In genomic region chr2:238107525-238108422, GRCh38 we compare ENCODE assay signal across 9 cellular contexts. TPM values are rescaled to one million over a fixed set of nuclear protein-coding genes. Genes with fewer than 3 reads are reported as not detected.
DNase-seq lines count a peak whose midpoint lies in the region; ATAC-seq and TF ChIP-seq lines count a peak whose summit lies in the region.
"Had no signal": no experiment of that assay in that cellular context is flagged by ENCODE, and none has a peak within 500 bp of the region (broad histone marks: within the 10 kb centered on the region; RNA-seq: fewer than 3 reads in every experiment).

No MANE protein-coding gene starts in this region.

- H3K9me3 ChIP-seq in psoas muscle: peaks cover 3% of the 10 kb centered on the region
- H3K9me3 ChIP-seq in MG63: peaks cover 4% of the 10 kb centered on the region; the same call in 1 of the 2 replicates
- H3K9me3 ChIP-seq in CD4-positive, alpha-beta T cell (ENCODE audit: control insufficient read depth, low read length): peaks cover 7% of the 10 kb centered on the region

- H3K27ac ChIP-seq in psoas muscle: no peak overlapping the region
- no peak overlapping the region for H3K27ac ChIP-seq in CD4-positive, alpha-beta T cell (ENCODE audit: low read depth, low read length)

- WGBS in psoas muscle, 3 donors: 90% methylated on average over 28 of the region's 28 CpGs

- H3K27me3 ChIP-seq in psoas muscle (ENCODE audit: insufficient read depth in 3 of 3, low read length in 2 of 3) (no peaks in the 10 kb centered on the region), MG63 (no peaks in the 10 kb centered on the region; the same call in 1 of the 2 replicates)
- H3K27me3 ChIP-seq in CD4-positive, alpha-beta T cell (ENCODE audit: control insufficient read depth, insufficient read depth, low read length): no peaks in the 10 kb centered on the region

- TF ChIP-seq CTCF in psoas muscle (IDR thresholded peaks at IDR 0.05): no peak
- no peak for TF ChIP-seq CTCF in CD4-positive, alpha-beta T cell (IDR thresholded peaks at IDR 0.05)

- H3K4me3 Mint-ChIP-seq in CD4-positive, alpha-beta T cell: no peak overlapping the region

- H3K4me3 ChIP-seq in psoas muscle (no peak overlapping the region), MG63 (no peak overlapping the region)

- no peaks in the 10 kb centered on the region for H3K36me3 Mint-ChIP-seq in CD4-positive, alpha-beta T cell (ENCODE audit: low read depth)

- no peak overlapping the region for H3K27ac Mint-ChIP-seq in CD4-positive, alpha-beta T cell

- CTCF ChIA-PET in CD4-positive, alpha-beta T cell (lab: Charles Lee): no interaction called here

- peaks cover 6% of the 10 kb centered on the region for H3K4me1 Mint-ChIP-seq in CD4-positive, alpha-beta T cell (ENCODE audit: low read depth)

- DNase-seq in psoas muscle (peak; percentile 9 to 36), MG63 (no peak), NCI-H1092 treated with DMSO at 0.1 percent for 48 hours (lab: John Stamatoyannopoulos, UW) (no peak), anterior cingulate cortex (lab: John Stamatoyannopoulos, UW) (no peak)
- no peak for DNase-seq in CD4-positive, alpha-beta T cell

- H3K27me3 Mint-ChIP-seq in CD4-positive, alpha-beta T cell: no peaks in the 10 kb centered on the region

- ATAC-seq in GM19025 (IDR thresholded peaks at IDR 0.05; ENCODE audit: low read depth, unreplicated experiment) (peak; percentile 76), HG02870 (IDR thresholded peaks at IDR 0.05; ENCODE audit: unreplicated experiment) (peak; percentile 78), SK-N-SH treated with all-trans-retinoic acid at 6 μM for 48 hours (peak; percentile 13; the same call in 1 of the 3 replicates), psoas muscle (peak in 1 of 4 donors; percentile 6)
- no peak for ATAC-seq in CD4-positive, alpha-beta T cell (ENCODE audit: poor library complexity)

- intact Hi-C loops in psoas muscle (cut with DNase I): no loop called here
- intact Hi-C loops in CD4-positive, alpha-beta T cell (cut with DNase I, micrococcal nuclease): no loop called here

- H3K4me1 ChIP-seq in psoas muscle: peaks cover 7% of the 10 kb centered on the region

- H3K9me3 Mint-ChIP-seq in CD4-positive, alpha-beta T cell: no peaks in the 10 kb centered on the region

- POLR2A ChIA-PET in CD4-positive, alpha-beta T cell (lab: Charles Lee): no interaction called here

- H3K36me3 ChIP-seq in psoas muscle (ENCODE audit: insufficient read depth in 1 of 2, low read depth in 1 of 2): no peaks in the 10 kb centered on the region
- H3K36me3 ChIP-seq in MG63: no peaks in the 10 kb centered on the region

TF ChIP-seq in SK-N-SH treated with all-trans-retinoic acid at 6 μM for 48 hours, 23 proteins besides CTCF, POLR2A, EP300 and RAD21:
- no peak for TF ChIP-seq ZFP30 (CRISPR knock-in tag; IDR thresholded peaks at IDR 0.05)
- no peak for TF ChIP-seq TOX (CRISPR knock-in tag; IDR thresholded peaks at IDR 0.05; ENCODE audit: borderline replicate concordance)
- TF ChIP-seq POU6F1 (CRISPR knock-in tag; IDR thresholded peaks at IDR 0.05; ENCODE audit: borderline replicate concordance, low read depth): no peak
- TF ChIP-seq ISL1 (CRISPR knock-in tag; IDR thresholded peaks at IDR 0.05): no peak
- no peak for TF ChIP-seq PPARA (CRISPR knock-in tag; IDR thresholded peaks at IDR 0.05; ENCODE audit: borderline replicate concordance)
- TF ChIP-seq CREB5 (CRISPR knock-in tag; IDR thresholded peaks at IDR 0.05; ENCODE audit: low read depth): no peak
- TF ChIP-seq ZNF565 (CRISPR knock-in tag; conservative IDR thresholded peaks at IDR 0.05; ENCODE audit: low read depth): no peak
- TF ChIP-seq CSDC2 (CRISPR knock-in tag; IDR thresholded peaks at IDR 0.05): no peak
- TF ChIP-seq ZC3H10 (CRISPR knock-in tag; IDR thresholded peaks at IDR 0.05): no peak
- TF ChIP-seq, protein P1, sequence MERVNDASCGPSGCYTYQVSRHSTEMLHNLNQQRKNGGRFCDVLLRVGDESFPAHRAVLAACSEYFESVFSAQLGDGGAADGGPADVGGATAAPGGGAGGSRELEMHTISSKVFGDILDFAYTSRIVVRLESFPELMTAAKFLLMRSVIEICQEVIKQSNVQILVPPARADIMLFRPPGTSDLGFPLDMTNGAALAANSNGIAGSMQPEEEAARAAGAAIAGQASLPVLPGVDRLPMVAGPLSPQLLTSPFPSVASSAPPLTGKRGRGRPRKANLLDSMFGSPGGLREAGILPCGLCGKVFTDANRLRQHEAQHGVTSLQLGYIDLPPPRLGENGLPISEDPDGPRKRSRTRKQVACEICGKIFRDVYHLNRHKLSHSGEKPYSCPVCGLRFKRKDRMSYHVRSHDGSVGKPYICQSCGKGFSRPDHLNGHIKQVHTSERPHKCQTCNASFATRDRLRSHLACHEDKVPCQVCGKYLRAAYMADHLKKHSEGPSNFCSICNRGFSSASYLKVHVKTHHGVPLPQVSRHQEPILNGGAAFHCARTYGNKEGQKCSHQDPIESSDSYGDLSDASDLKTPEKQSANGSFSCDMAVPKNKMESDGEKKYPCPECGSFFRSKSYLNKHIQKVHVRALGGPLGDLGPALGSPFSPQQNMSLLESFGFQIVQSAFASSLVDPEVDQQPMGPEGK (CRISPR knock-in tag; IDR thresholded peaks at IDR 0.05; ENCODE audit: borderline replicate concordance): no peak
- TF ChIP-seq ZNF8 (CRISPR knock-in tag; IDR thresholded peaks at IDR 0.05): no peak
- no peak for TF ChIP-seq GLIS3 (CRISPR knock-in tag; IDR thresholded peaks at IDR 0.05)
- TF ChIP-seq ESRRG (CRISPR knock-in tag; IDR thresholded peaks at IDR 0.05): no peak
- no peak for TF ChIP-seq ZFP3 (CRISPR knock-in tag; IDR thresholded peaks at IDR 0.05)

RNA-seq across cellular contexts. Expression of gene ESPNL, which starts 7.6 kb away (rescaled TPM):
- under 1 TPM in 3 of 4 donors, not detected in 1; 0.17 to 0.32 (median 0.22) TPM for total RNA-seq in psoas muscle
- polyA plus RNA-seq in psoas muscle: under 1 TPM; 0.04 to 0.14 (median 0.12) TPM
- 0.03 TPM in 1 of 2 replicates, not detected in the other for total RNA-seq in MG63 (2014; rRNA removed; shearing (Covaris generic); ENCODE audit: low replicate concordance)
- not detected for total RNA-seq in CD4-positive, alpha-beta T cell

RNA-seq across cellular contexts. Expression of gene KLHL30, which starts 30.7 kb away (rescaled TPM):
- 100 to 1,000 TPM in 3 of 4 donors, 10 to 100 TPM in 1; 82.1 to 175 (median 153) TPM for total RNA-seq in psoas muscle
- polyA plus RNA-seq in psoas muscle: 100 to 1,000 TPM in 1 of 3 donors, 10 to 100 TPM in 2; 67.7 to 121 (median 91.7) TPM
- not detected in 2 replicates for total RNA-seq in MG63 (2014; rRNA removed; shearing (Covaris generic); ENCODE audit: low replicate concordance)
- total RNA-seq in CD4-positive, alpha-beta T cell: not detected
- total RNA-seq: T-helper 1 cell treated with Interleukin-12 subunit alpha and Interleukin-12 subunit beta and Interleukin-4 antibody, amounts not matched to agents 30 ng/mL and 1 ng/mL, for 36 hours had no signal

RNA-seq across cellular contexts. Expression of gene SCLY, which starts 47.0 kb away (rescaled TPM):
- 10 to 100 TPM in 1 of 4 donors, 1 to 10 TPM in 3; 4.8 to 10.1 (median 7.4) TPM for total RNA-seq in psoas muscle
- polyA plus RNA-seq in psoas muscle: 1 to 10 TPM; 4.6 to 8.8 (median 6.5) TPM
- total RNA-seq in MG63 (2014; rRNA removed; shearing (Covaris generic); ENCODE audit: low replicate concordance): 19.0 and 94.7 TPM in 2 replicates
- total RNA-seq in CD4-positive, alpha-beta T cell: 1 to 10 TPM; 8.9 to 9.6 TPM

RNA-seq across cellular contexts. Expression of gene ERFE, which starts 51.0 kb away (rescaled TPM):
- 10 to 100 TPM in 1 of 4 donors, 1 to 10 TPM in 3; 1.8 to 18.2 (median 4.5) TPM for total RNA-seq in psoas muscle
- polyA plus RNA-seq in psoas muscle: 10 to 100 TPM in 1 of 3 donors, 1 to 10 TPM in 2; 1.4 to 15.4 (median 1.7) TPM
- total RNA-seq in MG63 (2014; rRNA removed; shearing (Covaris generic); ENCODE audit: low replicate concordance): 11.1 and 24.6 TPM in 2 replicates
- total RNA-seq in CD4-positive, alpha-beta T cell: not detected
- total RNA-seq: T-helper 1 cell treated with Interleukin-12 subunit alpha and Interleukin-12 subunit beta and Interleukin-4 antibody, amounts not matched to agents 30 ng/mL and 1 ng/mL, for 36 hours had no signal

Comparison
In these comparisons a context has a peak if more than half of its experiments do, and no peak if none do; other contexts are left out.
1. DNase-seq: peak in psoas muscle (2 of 2); none in MG63 (single experiment), NCI-H1092 treated with DMSO at 0.1 percent for 48 hours (single experiment), CD4-positive, alpha-beta T cell (0 of 10) and anterior cingulate cortex (0 of 58).
2. RNA of gene KLHL30, which starts 30.7 kb away (total RNA-seq): 82.1 to 175 TPM in psoas muscle; not detected in MG63 and not detected in CD4-positive, alpha-beta T cell; every median in the first group is over 10 times any median in the second.